In the genomic region with DNA sequence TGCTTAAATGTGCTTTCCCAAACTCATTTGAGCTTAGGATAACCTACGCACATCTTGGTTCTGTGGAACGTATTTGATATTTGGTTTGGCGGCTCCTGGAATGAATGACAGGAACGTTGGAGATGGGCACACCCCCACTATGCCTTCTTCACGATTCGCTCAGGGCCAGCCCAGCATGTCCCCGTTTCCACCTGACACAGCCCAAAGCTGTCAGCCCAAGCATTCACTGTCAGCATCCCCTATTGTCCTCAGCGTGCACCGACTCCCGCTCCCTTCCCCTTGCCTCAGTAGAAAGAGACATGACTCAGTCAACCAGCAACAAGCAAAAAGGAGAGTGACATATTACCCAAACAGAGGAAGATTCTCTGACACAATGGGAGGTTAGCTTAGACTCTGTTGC, we compare ENCODE assay signal across 20 cellular contexts.
DNase-seq lines count a peak whose midpoint lies in the region; ATAC-seq lines count a peak whose summit lies in the region.
"Had no signal": no experiment of that assay in that cellular context is flagged by ENCODE, and none has a peak within 500 bp of the region (broad histone marks: within the 10 kb centered on the region; RNA-seq: fewer than 3 reads in every experiment).

No MANE protein-coding gene starts in this region.

- DNase-seq in caudate nucleus (lab: John Stamatoyannopoulos, UW) (peak in 50 of 61 donors; percentile 2 to 95 (median 62)), nucleus accumbens (lab: John Stamatoyannopoulos, UW) (peak in 32 of 56 donors; percentile 4 to 75 (median 28)), ACHN (no peak), islet precursor cell (no peak)
- DNase-seq: 8988T; AML-193; C1 segment of cervical spinal cord; CD4-positive, alpha-beta memory T cell; CD4-positive, CD25-positive, alpha-beta regulatory T cell; CD8-positive, alpha-beta memory T cell; COR-L47; DMS 273 treated with DMSO at 0.1 percent for 48 hours; DMS153; DMS53; DMS79; DND-41; EL; GDM1 had no signal

- no peak for ATAC-seq in HG02763 (IDR thresholded peaks at IDR 0.05; ENCODE audit: unreplicated experiment)
- ATAC-seq: GM12878 had no signal

- in situ Hi-C loops in ACHN (cut with HindIII; ENCODE audit: low pct_ligation_motif_present, low pct_unique_long_range_greater_than_20kb, low sequenced_read_pairs) = no loop called here

- H3K27ac ChIP-seq in caudate nucleus (ENCODE audit: low read depth, low read length) = no peak overlapping the region

Comparison
In these comparisons a context has a peak if more than half of its experiments do, and no peak if none do; other contexts are left out.
1. DNase-seq: peak in caudate nucleus (50 of 61) and nucleus accumbens (32 of 56); none in ACHN (single experiment) and islet precursor cell (single experiment).